In the genomic region with DNA sequence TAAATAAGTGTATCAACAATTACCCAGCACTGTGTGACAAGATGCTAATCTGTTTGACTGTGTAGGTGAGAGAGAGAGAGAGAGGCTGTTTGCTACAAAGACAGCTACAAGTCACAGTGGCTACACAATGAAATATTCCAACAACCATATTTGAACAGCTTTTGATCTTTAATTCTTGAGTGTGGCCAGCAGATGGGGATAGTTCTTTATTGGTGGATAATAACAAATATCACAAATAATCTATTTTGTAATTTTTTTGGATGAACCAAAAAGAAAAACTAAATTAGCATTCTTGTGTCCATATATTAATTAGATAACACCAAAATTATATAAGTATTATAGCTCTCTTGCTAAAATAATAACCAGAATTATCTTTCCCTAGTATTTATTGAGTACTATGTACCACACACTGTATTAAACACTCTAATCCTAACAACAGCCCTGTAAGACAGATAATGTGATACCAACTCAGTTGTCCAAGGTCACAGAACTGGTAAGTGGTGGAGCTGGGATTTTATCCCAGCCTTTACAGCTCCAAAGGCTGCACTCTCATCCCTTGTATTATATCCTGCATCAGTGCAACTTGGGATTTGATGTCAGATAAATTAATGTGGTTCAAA, we compare ENCODE assay signal across 8 cellular contexts.
DNase-seq lines count a peak whose midpoint lies in the region; ATAC-seq, FAIRE-seq and TF ChIP-seq lines count a peak whose summit lies in the region.

No MANE protein-coding gene starts in this region.

- CTCF ChIA-PET in A549 (lab: Yijun Ruan, JAX): interaction anchor here (0.6 to 3.9 kb wide), 41 partner anchors 9 to 671 kb away, joined by 3 to 26 read pairs (median 4); a partner anchor contains a TSS

- H3K4me1 Mint-ChIP-seq in naive thymus-derived CD8-positive, alpha-beta T cell: no peaks in the 10 kb centered on the region

- no peak overlapping the region for H2AFZ ChIP-seq in OCI-LY3 (ENCODE audit: low read depth, low read length)

- H3K27me3 Mint-ChIP-seq in naive thymus-derived CD8-positive, alpha-beta T cell: peaks cover 0 to 15% (median 3%) of the 10 kb centered on the region in 5 donors

- no peaks in the 10 kb centered on the region for H3K36me3 Mint-ChIP-seq in naive thymus-derived CD8-positive, alpha-beta T cell

- no peak overlapping the region for H3K4me3 ChIP-seq in A549
- H3K4me3 ChIP-seq in GM12865 (ENCODE audit: low read depth, low read length): no peak overlapping the region
- H3K4me3 ChIP-seq in OCI-LY3 (ENCODE audit: low read length): no peak overlapping the region
- no peak overlapping the region for H3K4me3 ChIP-seq in upper lobe of right lung

- FAIRE-seq in A549 (lab: Jason Lieb, UNC): no peak

- ATAC-seq in A549: peak; percentile 54 to 83; a peak in 3 of 6 replicates
- ATAC-seq in upper lobe of right lung: no peak
- ATAC-seq in naive thymus-derived CD8-positive, alpha-beta T cell: no peak
- no peak for ATAC-seq in sciatic nerve

- POLR2A ChIA-PET in A549 (lab: Yijun Ruan, JAX): interaction anchor here (0.6 to 1.4 kb wide), 2 partner anchors 62 to 250 kb away, joined by 3 to 4 read pairs; no protein-coding TSS in a partner anchor
- POLR2A ChIA-PET in naive thymus-derived CD8-positive, alpha-beta T cell (lab: Charles Lee): interaction anchor here (1.0 kb wide), 1 partner anchor 255 kb away, joined by 3 read pairs; no protein-coding TSS in a partner anchor

- TF ChIP-seq CTCF in A549 (IDR thresholded peaks at IDR 0.05) (peak; percentile 73), GM12865 (IDR thresholded peaks at IDR 0.05; ENCODE audit: insufficient read depth, low read depth, low read length, missing control alignments) (peak; percentile 17), OCI-LY3 (IDR thresholded peaks at IDR 0.05; ENCODE audit: low read depth, low read length) (peak; percentile 68), upper lobe of right lung (IDR thresholded peaks at IDR 0.05) (peak; percentile 49)

- H3K79me2 ChIP-seq in OCI-LY3 (ENCODE audit: low read length): no peaks in the 10 kb centered on the region

- no peak overlapping the region for H3K4me2 ChIP-seq in A549
- no peak overlapping the region for H3K4me2 ChIP-seq in OCI-LY3 (ENCODE audit: low read length)

- peak overlapping the region in 1 of 10 donors; percentile 4 for H3K27ac Mint-ChIP-seq in naive thymus-derived CD8-positive, alpha-beta T cell

- H3K36me3 ChIP-seq in OCI-LY3 (replicated peaks; ENCODE audit: low read depth, low read length) (no peaks in the 10 kb centered on the region), upper lobe of right lung (no peaks in the 10 kb centered on the region)

- H3K4me1 ChIP-seq in A549 (peaks cover 4% of the 10 kb centered on the region), OCI-LY3 (ENCODE audit: low read length) (peaks cover 9% of the 10 kb centered on the region), upper lobe of right lung (no peaks in the 10 kb centered on the region)

- DNase-seq in A549 (ENCODE audit: low read depth in 1 of 2, low spot score in 1 of 2): peak; percentile 26 to 36
- DNase-seq in GM12865 (ENCODE audit: low read depth): peak; percentile 40
- peak; percentile 75 for DNase-seq in fibroblast of peridontal ligament (ENCODE audit: extremely low read depth)
- DNase-seq in upper lobe of right lung: no peak
- no peak for DNase-seq in naive thymus-derived CD8-positive, alpha-beta T cell
- DNase-seq in nucleus accumbens (lab: John Stamatoyannopoulos, UW): no peak
- no peak for DNase-seq in sciatic nerve (ENCODE audit: low spot score)

- H3K9me3 Mint-ChIP-seq in naive thymus-derived CD8-positive, alpha-beta T cell: no peaks in the 10 kb centered on the region

- peak; percentile 76 to 84 for TF ChIP-seq RAD21 in A549 (conservative IDR thresholded peaks at IDR 0.05 in 1 of 2, IDR thresholded peaks at IDR 0.05 in 1 of 2)

- H4K20me1 ChIP-seq in OCI-LY3 (ENCODE audit: insufficient read depth, low read length): no peaks in the 10 kb centered on the region

- TF ChIP-seq POLR2A in A549 (IDR thresholded peaks at IDR 0.05; ENCODE audit: low read length): no peak

- no peak overlapping the region for H3K4me3 Mint-ChIP-seq in naive thymus-derived CD8-positive, alpha-beta T cell

- no peak for TF ChIP-seq EP300 in A549 (IDR thresholded peaks at IDR 0.05)

- H3K27me3 ChIP-seq in OCI-LY3 (ENCODE audit: low read depth, low read length) (no peaks in the 10 kb centered on the region), upper lobe of right lung (peaks cover 7% of the 10 kb centered on the region)

- H3K27ac ChIP-seq in A549 (peak overlapping the region; percentile 28 to 58; a peak in 3 of 6 replicates), OCI-LY3 (ENCODE audit: low read length) (no peak overlapping the region), upper lobe of right lung (no peak overlapping the region)

- no peaks in the 10 kb centered on the region for H3K9me3 ChIP-seq in A549
- H3K9me3 ChIP-seq in OCI-LY3 (ENCODE audit: insufficient read depth, low read length): no peaks in the 10 kb centered on the region
- no peaks in the 10 kb centered on the region for H3K9me3 ChIP-seq in upper lobe of right lung

- H3K9ac ChIP-seq in OCI-LY3 (ENCODE audit: low read length): no peak overlapping the region

- intact Hi-C loops in upper lobe of right lung (cut with DNase I): loop anchor here (5.0 kb wide), 1 partner anchor 179 kb away; no protein-coding TSS in a partner anchor
- intact Hi-C loops in sciatic nerve (cut with DNase I): no loop called here

TF ChIP-seq in A549, 52 proteins besides CTCF, POLR2A, EP300 and RAD21:
- TF ChIP-seq SMC3 (IDR thresholded peaks at IDR 0.05) (peak; percentile 85), TFCP2L1 (CRISPR knock-in tag; IDR thresholded peaks at IDR 0.05) (no peak)
- TF ChIP-seq, protein P1, sequence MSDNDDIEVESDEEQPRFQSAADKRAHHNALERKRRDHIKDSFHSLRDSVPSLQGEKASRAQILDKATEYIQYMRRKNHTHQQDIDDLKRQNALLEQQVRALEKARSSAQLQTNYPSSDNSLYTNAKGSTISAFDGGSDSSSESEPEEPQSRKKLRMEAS (IDR thresholded peaks at IDR 0.05): no peak

Comparison
In these comparisons a context has a peak if more than half of its experiments do, and no peak if none do; other contexts are left out.
1. ATAC-seq: peak in A549 (2 of 2); none in upper lobe of right lung (single experiment), naive thymus-derived CD8-positive, alpha-beta T cell (0 of 2) and sciatic nerve (single experiment).
2. DNase-seq: peak in A549 (2 of 2), GM12865 (single experiment) and fibroblast of peridontal ligament (single experiment); none in upper lobe of right lung (single experiment), naive thymus-derived CD8-positive, alpha-beta T cell (0 of 10), nucleus accumbens (0 of 56) and sciatic nerve (single experiment).
3. H3K27ac ChIP-seq: peak in A549 (2 of 2); none in OCI-LY3 (single experiment) and upper lobe of right lung (single experiment).
4. CTCF ChIP-seq: peak in every context shown above with its lines; median percentile 73 in A549; 68 in OCI-LY3; 49 in upper lobe of right lung; 17 in GM12865.